ENCODE assay signal across 1 cellular context in the genomic region with DNA sequence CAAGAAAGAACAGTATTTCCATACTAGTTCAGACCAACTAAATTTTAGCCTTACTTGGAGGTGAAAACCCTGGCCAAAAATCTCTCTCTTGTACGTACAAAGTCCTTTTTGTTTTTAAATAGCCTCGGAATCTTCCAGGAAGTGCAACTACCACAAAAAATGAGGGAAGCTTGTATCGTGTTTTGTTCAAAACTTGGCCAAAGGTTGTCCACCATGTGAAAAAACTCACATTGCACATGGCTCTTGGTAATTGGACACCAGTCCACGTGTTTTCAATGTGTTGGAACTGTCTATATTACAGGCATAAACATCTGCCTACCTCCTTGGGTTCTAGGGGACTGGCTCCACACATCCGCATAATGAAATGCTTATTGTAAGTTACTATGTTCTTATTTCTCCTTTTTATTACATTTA.
TF ChIP-seq lines count a peak whose summit lies in the region.

No MANE protein-coding gene starts in this region.

TF ChIP-seq in HepG2, 621 proteins besides CTCF, POLR2A, EP300 and RAD21 (continued from another document and continues in another):
- TF ChIP-seq, protein P1, sequence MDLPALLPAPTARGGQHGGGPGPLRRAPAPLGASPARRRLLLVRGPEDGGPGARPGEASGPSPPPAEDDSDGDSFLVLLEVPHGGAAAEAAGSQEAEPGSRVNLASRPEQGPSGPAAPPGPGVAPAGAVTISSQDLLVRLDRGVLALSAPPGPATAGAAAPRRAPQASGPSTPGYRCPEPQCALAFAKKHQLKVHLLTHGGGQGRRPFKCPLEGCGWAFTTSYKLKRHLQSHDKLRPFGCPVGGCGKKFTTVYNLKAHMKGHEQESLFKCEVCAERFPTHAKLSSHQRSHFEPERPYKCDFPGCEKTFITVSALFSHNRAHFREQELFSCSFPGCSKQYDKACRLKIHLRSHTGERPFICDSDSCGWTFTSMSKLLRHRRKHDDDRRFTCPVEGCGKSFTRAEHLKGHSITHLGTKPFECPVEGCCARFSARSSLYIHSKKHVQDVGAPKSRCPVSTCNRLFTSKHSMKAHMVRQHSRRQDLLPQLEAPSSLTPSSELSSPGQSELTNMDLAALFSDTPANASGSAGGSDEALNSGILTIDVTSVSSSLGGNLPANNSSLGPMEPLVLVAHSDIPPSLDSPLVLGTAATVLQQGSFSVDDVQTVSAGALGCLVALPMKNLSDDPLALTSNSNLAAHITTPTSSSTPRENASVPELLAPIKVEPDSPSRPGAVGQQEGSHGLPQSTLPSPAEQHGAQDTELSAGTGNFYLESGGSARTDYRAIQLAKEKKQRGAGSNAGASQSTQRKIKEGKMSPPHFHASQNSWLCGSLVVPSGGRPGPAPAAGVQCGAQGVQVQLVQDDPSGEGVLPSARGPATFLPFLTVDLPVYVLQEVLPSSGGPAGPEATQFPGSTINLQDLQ (CRISPR knock-in tag; IDR thresholded peaks at IDR 0.05), result no peak
- no peak for TF ChIP-seq ZNF44 (CRISPR knock-in tag; IDR thresholded peaks at IDR 0.05)
- TF ChIP-seq ZNF780A (CRISPR knock-in tag; IDR thresholded peaks at IDR 0.05), result no peak
- no peak for TF ChIP-seq PHF20 (CRISPR knock-in tag; IDR thresholded peaks at IDR 0.05)
- no peak for TF ChIP-seq POLR2AphosphoS2 (IDR thresholded peaks at IDR 0.05; ENCODE audit: low read depth, low read length)
- TF ChIP-seq RELA (CRISPR knock-in tag; IDR thresholded peaks at IDR 0.05), result no peak
- TF ChIP-seq EEA1 (CRISPR knock-in tag; IDR thresholded peaks at IDR 0.05; ENCODE audit: borderline replicate concordance), result no peak
- no peak for TF ChIP-seq PHF21A (CRISPR knock-in tag; IDR thresholded peaks at IDR 0.05)
- no peak for TF ChIP-seq BCL6 (CRISPR knock-in tag; IDR thresholded peaks at IDR 0.05)
- TF ChIP-seq ZBTB38 (CRISPR knock-in tag; IDR thresholded peaks at IDR 0.05), result no peak
- TF ChIP-seq ZNF776 (CRISPR knock-in tag; IDR thresholded peaks at IDR 0.05), result no peak
- TF ChIP-seq CAMTA2 (CRISPR knock-in tag; IDR thresholded peaks at IDR 0.05; ENCODE audit: borderline replicate concordance), result no peak
- TF ChIP-seq ZNF607 (CRISPR knock-in tag; IDR thresholded peaks at IDR 0.05; ENCODE audit: borderline replicate concordance), result peak; percentile 93
- TF ChIP-seq WIZ (CRISPR knock-in tag; IDR thresholded peaks at IDR 0.05), result no peak
- TF ChIP-seq, protein P2, sequence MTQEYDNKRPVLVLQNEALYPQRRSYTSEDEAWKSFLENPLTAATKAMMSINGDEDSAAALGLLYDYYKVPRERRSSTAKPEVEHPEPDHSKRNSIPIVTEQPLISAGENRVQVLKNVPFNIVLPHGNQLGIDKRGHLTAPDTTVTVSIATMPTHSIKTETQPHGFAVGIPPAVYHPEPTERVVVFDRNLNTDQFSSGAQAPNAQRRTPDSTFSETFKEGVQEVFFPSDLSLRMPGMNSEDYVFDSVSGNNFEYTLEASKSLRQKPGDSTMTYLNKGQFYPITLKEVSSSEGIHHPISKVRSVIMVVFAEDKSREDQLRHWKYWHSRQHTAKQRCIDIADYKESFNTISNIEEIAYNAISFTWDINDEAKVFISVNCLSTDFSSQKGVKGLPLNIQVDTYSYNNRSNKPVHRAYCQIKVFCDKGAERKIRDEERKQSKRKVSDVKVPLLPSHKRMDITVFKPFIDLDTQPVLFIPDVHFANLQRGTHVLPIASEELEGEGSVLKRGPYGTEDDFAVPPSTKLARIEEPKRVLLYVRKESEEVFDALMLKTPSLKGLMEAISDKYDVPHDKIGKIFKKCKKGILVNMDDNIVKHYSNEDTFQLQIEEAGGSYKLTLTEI (CRISPR knock-in tag; conservative IDR thresholded peaks at IDR 0.05), result no peak
- no peak; the same call in 1 of the 2 replicates for TF ChIP-seq FOXA3 (CRISPR knock-in tag; IDR thresholded peaks at IDR 0.05)
- TF ChIP-seq TMF1 (CRISPR knock-in tag; IDR thresholded peaks at IDR 0.05; ENCODE audit: low read depth), result no peak; the same call in 1 of the 2 replicates
- no peak for TF ChIP-seq ADNP (CRISPR knock-in tag; IDR thresholded peaks at IDR 0.05)
- TF ChIP-seq SKI (IDR thresholded peaks at IDR 0.05; ENCODE audit: partially characterized antibody), result no peak
- TF ChIP-seq SALL1 (CRISPR knock-in tag; IDR thresholded peaks at IDR 0.05), result no peak; the same call in 1 of the 2 replicates
- TF ChIP-seq ZNF101 (CRISPR knock-in tag; IDR thresholded peaks at IDR 0.05; ENCODE audit: borderline replicate concordance, low read depth), result no peak
- TF ChIP-seq ZNF33A (CRISPR knock-in tag; IDR thresholded peaks at IDR 0.05; ENCODE audit: borderline replicate concordance), result no peak
- peak; percentile 82; the same call in 1 of the 2 replicates for TF ChIP-seq ZNF441 (CRISPR knock-in tag; IDR thresholded peaks at IDR 0.05; ENCODE audit: borderline replicate concordance)
- no peak for TF ChIP-seq HOXA5 (CRISPR knock-in tag; IDR thresholded peaks at IDR 0.05)
- TF ChIP-seq REL (CRISPR knock-in tag; conservative IDR thresholded peaks at IDR 0.05), result no peak
- 0 out of 2 replicates have a peak, but pooled peaks have one; percentile 29 for TF ChIP-seq ZNF563 (CRISPR knock-in tag; IDR thresholded peaks at IDR 0.05)
- no peak for TF ChIP-seq CC2D1A (CRISPR knock-in tag; IDR thresholded peaks at IDR 0.05)
- TF ChIP-seq ZFP36L2 (CRISPR knock-in tag; IDR thresholded peaks at IDR 0.05), result no peak
- peak; percentile 89 for TF ChIP-seq ZMAT3 (CRISPR knock-in tag; conservative IDR thresholded peaks at IDR 0.05)
- TF ChIP-seq, protein P3, sequence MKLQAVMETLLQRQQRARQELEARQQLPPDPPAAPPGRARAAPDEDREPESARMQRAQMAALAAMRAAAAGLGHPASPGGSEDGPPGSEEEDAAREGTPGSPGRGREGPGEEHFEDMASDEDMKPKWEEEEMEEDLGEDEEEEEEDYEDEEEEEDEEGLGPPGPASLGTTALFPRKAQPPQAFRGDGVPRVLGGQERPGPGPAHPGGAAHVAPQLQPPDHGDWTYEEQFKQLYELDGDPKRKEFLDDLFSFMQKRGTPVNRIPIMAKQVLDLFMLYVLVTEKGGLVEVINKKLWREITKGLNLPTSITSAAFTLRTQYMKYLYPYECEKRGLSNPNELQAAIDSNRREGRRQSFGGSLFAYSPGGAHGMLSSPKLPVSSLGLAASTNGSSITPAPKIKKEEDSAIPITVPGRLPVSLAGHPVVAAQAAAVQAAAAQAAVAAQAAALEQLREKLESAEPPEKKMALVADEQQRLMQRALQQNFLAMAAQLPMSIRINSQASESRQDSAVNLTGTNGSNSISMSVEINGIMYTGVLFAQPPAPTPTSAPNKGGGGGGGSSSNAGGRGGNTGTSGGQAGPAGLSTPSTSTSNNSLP (IDR thresholded peaks at IDR 0.05; ENCODE audit: low read depth, low read length), result no peak
- no peak; the same call in 1 of the 2 replicates for TF ChIP-seq NKX3-1 (CRISPR knock-in tag; IDR thresholded peaks at IDR 0.05)
- peak; percentile 67; the same call in 1 of the 2 replicates for TF ChIP-seq SOX5 (CRISPR knock-in tag; IDR thresholded peaks at IDR 0.05; ENCODE audit: borderline replicate concordance)
- TF ChIP-seq MBD4 (IDR thresholded peaks at IDR 0.05; ENCODE audit: borderline replicate concordance, low read length), result no peak
- TF ChIP-seq HOXA3 (CRISPR knock-in tag; IDR thresholded peaks at IDR 0.05), result no peak
- TF ChIP-seq, protein P4, sequence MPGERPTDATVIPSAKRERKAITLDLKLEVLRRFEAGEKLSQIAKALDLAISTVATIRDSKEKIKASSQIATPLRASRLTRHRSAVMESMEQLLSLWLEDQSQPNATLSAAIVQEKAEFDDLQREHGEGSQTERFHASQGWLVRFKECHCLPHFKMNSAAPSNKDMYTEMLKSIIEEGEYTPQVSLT (CRISPR knock-in tag; IDR thresholded peaks at IDR 0.05; ENCODE audit: borderline replicate concordance, low read depth), result no peak
- TF ChIP-seq ISL2 (CRISPR knock-in tag; IDR thresholded peaks at IDR 0.05), result 0 out of 2 replicates have a peak, but pooled peaks have one; percentile 23
- 0 out of 2 replicates have a peak, but pooled peaks have one; percentile 7 for TF ChIP-seq ONECUT2 (CRISPR knock-in tag; IDR thresholded peaks at IDR 0.05)
- TF ChIP-seq HNRNPH1 (optimal IDR thresholded peaks at IDR 0.05; ENCODE audit: low read depth, low read length), result no peak
- no peak for TF ChIP-seq ATM (IDR thresholded peaks at IDR 0.05; ENCODE audit: borderline replicate concordance)
- TF ChIP-seq, protein P5, sequence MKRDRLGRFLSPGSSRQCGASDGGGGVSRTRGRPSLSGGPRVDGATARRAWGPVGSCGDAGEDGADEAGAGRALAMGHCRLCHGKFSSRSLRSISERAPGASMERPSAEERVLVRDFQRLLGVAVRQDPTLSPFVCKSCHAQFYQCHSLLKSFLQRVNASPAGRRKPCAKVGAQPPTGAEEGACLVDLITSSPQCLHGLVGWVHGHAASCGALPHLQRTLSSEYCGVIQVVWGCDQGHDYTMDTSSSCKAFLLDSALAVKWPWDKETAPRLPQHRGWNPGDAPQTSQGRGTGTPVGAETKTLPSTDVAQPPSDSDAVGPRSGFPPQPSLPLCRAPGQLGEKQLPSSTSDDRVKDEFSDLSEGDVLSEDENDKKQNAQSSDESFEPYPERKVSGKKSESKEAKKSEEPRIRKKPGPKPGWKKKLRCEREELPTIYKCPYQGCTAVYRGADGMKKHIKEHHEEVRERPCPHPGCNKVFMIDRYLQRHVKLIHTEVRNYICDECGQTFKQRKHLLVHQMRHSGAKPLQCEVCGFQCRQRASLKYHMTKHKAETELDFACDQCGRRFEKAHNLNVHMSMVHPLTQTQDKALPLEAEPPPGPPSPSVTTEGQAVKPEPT (CRISPR knock-in tag; IDR thresholded peaks at IDR 0.05; ENCODE audit: low read depth), result no peak
- TF ChIP-seq ZNF335 (CRISPR knock-in tag; IDR thresholded peaks at IDR 0.05), result no peak
- TF ChIP-seq HMG20B (CRISPR knock-in tag; conservative IDR thresholded peaks at IDR 0.05), result no peak
- 0 out of 2 replicates have a peak, but pooled peaks have one; percentile 46 for TF ChIP-seq ZNF605 (CRISPR knock-in tag; IDR thresholded peaks at IDR 0.05)
- TF ChIP-seq, protein P6, sequence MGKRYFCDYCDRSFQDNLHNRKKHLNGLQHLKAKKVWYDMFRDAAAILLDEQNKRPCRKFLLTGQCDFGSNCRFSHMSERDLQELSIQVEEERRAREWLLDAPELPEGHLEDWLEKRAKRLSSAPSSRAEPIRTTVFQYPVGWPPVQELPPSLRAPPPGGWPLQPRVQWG (CRISPR knock-in tag; IDR thresholded peaks at IDR 0.05; ENCODE audit: borderline replicate concordance, low read depth), result no peak
- TF ChIP-seq, protein P7, sequence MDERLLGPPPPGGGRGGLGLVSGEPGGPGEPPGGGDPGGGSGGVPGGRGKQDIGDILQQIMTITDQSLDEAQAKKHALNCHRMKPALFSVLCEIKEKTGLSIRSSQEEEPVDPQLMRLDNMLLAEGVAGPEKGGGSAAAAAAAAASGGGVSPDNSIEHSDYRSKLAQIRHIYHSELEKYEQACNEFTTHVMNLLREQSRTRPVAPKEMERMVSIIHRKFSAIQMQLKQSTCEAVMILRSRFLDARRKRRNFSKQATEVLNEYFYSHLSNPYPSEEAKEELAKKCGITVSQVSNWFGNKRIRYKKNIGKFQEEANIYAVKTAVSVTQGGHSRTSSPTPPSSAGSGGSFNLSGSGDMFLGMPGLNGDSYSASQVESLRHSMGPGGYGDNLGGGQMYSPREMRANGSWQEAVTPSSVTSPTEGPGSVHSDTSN (CRISPR knock-in tag; IDR thresholded peaks at IDR 0.05), result no peak
- no peak for TF ChIP-seq ZNF143 (CRISPR knock-in tag; IDR thresholded peaks at IDR 0.05)
- TF ChIP-seq RFX1 (IDR thresholded peaks at IDR 0.05), result no peak
- TF ChIP-seq, protein P8, sequence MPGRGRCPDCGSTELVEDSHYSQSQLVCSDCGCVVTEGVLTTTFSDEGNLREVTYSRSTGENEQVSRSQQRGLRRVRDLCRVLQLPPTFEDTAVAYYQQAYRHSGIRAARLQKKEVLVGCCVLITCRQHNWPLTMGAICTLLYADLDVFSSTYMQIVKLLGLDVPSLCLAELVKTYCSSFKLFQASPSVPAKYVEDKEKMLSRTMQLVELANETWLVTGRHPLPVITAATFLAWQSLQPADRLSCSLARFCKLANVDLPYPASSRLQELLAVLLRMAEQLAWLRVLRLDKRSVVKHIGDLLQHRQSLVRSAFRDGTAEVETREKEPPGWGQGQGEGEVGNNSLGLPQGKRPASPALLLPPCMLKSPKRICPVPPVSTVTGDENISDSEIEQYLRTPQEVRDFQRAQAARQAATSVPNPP (CRISPR knock-in tag; IDR thresholded peaks at IDR 0.05), result no peak
- TF ChIP-seq ZMYM4 (CRISPR knock-in tag; IDR thresholded peaks at IDR 0.05), result no peak
- TF ChIP-seq, protein P9, sequence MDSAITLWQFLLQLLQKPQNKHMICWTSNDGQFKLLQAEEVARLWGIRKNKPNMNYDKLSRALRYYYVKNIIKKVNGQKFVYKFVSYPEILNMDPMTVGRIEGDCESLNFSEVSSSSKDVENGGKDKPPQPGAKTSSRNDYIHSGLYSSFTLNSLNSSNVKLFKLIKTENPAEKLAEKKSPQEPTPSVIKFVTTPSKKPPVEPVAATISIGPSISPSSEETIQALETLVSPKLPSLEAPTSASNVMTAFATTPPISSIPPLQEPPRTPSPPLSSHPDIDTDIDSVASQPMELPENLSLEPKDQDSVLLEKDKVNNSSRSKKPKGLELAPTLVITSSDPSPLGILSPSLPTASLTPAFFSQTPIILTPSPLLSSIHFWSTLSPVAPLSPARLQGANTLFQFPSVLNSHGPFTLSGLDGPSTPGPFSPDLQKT (CRISPR knock-in tag; IDR thresholded peaks at IDR 0.05; ENCODE audit: borderline replicate concordance), result no peak
- TF ChIP-seq, protein P10, sequence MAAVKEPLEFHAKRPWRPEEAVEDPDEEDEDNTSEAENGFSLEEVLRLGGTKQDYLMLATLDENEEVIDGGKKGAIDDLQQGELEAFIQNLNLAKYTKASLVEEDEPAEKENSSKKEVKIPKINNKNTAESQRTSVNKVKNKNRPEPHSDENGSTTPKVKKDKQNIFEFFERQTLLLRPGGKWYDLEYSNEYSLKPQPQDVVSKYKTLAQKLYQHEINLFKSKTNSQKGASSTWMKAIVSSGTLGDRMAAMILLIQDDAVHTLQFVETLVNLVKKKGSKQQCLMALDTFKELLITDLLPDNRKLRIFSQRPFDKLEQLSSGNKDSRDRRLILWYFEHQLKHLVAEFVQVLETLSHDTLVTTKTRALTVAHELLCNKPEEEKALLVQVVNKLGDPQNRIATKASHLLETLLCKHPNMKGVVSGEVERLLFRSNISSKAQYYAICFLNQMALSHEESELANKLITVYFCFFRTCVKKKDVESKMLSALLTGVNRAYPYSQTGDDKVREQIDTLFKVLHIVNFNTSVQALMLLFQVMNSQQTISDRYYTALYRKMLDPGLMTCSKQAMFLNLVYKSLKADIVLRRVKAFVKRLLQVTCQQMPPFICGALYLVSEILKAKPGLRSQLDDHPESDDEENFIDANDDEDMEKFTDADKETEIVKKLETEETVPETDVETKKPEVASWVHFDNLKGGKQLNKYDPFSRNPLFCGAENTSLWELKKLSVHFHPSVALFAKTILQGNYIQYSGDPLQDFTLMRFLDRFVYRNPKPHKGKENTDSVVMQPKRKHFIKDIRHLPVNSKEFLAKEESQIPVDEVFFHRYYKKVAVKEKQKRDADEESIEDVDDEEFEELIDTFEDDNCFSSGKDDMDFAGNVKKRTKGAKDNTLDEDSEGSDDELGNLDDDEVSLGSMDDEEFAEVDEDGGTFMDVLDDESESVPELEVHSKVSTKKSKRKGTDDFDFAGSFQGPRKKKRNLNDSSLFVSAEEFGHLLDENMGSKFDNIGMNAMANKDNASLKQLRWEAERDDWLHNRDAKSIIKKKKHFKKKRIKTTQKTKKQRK (IDR thresholded peaks at IDR 0.05; ENCODE audit: low read length), result no peak
